26 cellular contexts compared by ENCODE assay signal in genomic region chr17:3213587-3213986, GRCh38. TPM values are rescaled to one million over a fixed set of nuclear protein-coding genes. Genes with fewer than 3 reads are reported as not detected.
"Had no signal": no experiment of that assay in that cellular context is flagged by ENCODE, and none has a peak within 500 bp of the region (broad histone marks: within the 10 kb centered on the region; RNA-seq: fewer than 3 reads in every experiment).

No MANE protein-coding gene starts in this region.

- ATAC-seq: left cardiac atrium; lower lobe of right lung; right cardiac atrium; stimulated activated naive CD8-positive, alpha-beta T cell treated with anti-CD3 and anti-CD28 coated beads, Interleukin-15, Interleukin-2, amounts not matched to agents 100 U/mL and 50 U/mL, for 24 hours had no signal

- H3K27me3 ChIP-seq: esophagus squamous epithelium had no signal

- H3K9me3 ChIP-seq: esophagus squamous epithelium, lower lobe of right lung, prostate gland had no signal

- H3K27ac ChIP-seq: esophagus squamous epithelium, lower lobe of right lung, prostate gland had no signal

- DNase-seq: activated CD4-positive, alpha-beta T cell treated with anti-CD3 and anti-CD28 coated beads, Interleukin-2, amount 50 U/mL, for 1 hour; activated naive CD8-positive, alpha-beta T cell treated with anti-CD3 and anti-CD28 coated beads for 36 hours; amygdala; central memory CD4-positive, alpha-beta T cell; cortex of kidney; effector CD8-positive, alpha-beta T cell; esophagus squamous epithelium; hippocampal formation; left cardiac atrium; lower lobe of right lung; right cardiac atrium; small intestine; stimulated activated CD4-positive, alpha-beta T cell treated with anti-CD3 and anti-CD28 coated beads, Interleukin-4, amount 100 ng/mL, for 4 hours; stimulated activated CD8-positive, alpha-beta memory T cell treated with anti-CD3 and anti-CD28 coated beads, Interleukin-4, amount 100 ng/mL, for 48 hours; stimulated activated naive CD8-positive, alpha-beta T cell treated with anti-CD3 and anti-CD28 coated beads, Interleukin-15, Interleukin-2, amounts not matched to agents 100 U/mL and 50 U/mL, for 24 hours; trophoblast cell had no signal

- H3K36me3 ChIP-seq: esophagus squamous epithelium, lower lobe of right lung, prostate gland had no signal

- H3K4me3 ChIP-seq: esophagus squamous epithelium, lower lobe of right lung, prostate gland had no signal

- FAIRE-seq: endothelial cell of umbilical vein, small intestine had no signal

- H3K4me1 ChIP-seq: esophagus squamous epithelium, lower lobe of right lung, prostate gland had no signal

RNA-seq across cellular contexts. Expression of gene OR1A1, which starts 6.1 kb away (rescaled TPM):
- total RNA-seq: activated CD8-positive, alpha-beta memory T cell treated with anti-CD3 and anti-CD28 coated beads for 36 hours; activated naive CD8-positive, alpha-beta T cell treated with anti-CD3 and anti-CD28 coated beads for 36 hours; activated T-helper 1 cell treated with anti-CD3 and anti-CD28 coated beads, Interleukin-12 subunit alpha, Interleukin-12 subunit beta, Interleukin-2, Interleukin-4 antibody, amounts not matched to agents 30 ng/mL and 10 ng/mL and 1 ng/mL, durations not matched to agents 14 hours and 24 hours and 36 hours; endothelial cell of umbilical vein; esophagus squamous epithelium; fibroblast of villous mesenchyme; glomerular endothelial cell; left cardiac atrium; lower lobe of right lung; mesothelial cell of epicardium; myocyte; omental fat pad; prostate gland; right cardiac atrium had no signal
- polyA plus RNA-seq: endothelial cell of umbilical vein, neural cell, right cardiac atrium, small intestine had no signal

RNA-seq across cellular contexts. Expression of gene OR1A2, which starts 16.3 kb away (rescaled TPM):
- total RNA-seq: activated CD8-positive, alpha-beta memory T cell treated with anti-CD3 and anti-CD28 coated beads for 36 hours; activated naive CD8-positive, alpha-beta T cell treated with anti-CD3 and anti-CD28 coated beads for 36 hours; activated T-helper 1 cell treated with anti-CD3 and anti-CD28 coated beads, Interleukin-12 subunit alpha, Interleukin-12 subunit beta, Interleukin-2, Interleukin-4 antibody, amounts not matched to agents 30 ng/mL and 10 ng/mL and 1 ng/mL, durations not matched to agents 14 hours and 24 hours and 36 hours; endothelial cell of umbilical vein; esophagus squamous epithelium; fibroblast of villous mesenchyme; glomerular endothelial cell; left cardiac atrium; lower lobe of right lung; mesothelial cell of epicardium; myocyte; omental fat pad; prostate gland; right cardiac atrium had no signal
- polyA plus RNA-seq: endothelial cell of umbilical vein, neural cell, right cardiac atrium, small intestine had no signal
